In the genomic region with DNA sequence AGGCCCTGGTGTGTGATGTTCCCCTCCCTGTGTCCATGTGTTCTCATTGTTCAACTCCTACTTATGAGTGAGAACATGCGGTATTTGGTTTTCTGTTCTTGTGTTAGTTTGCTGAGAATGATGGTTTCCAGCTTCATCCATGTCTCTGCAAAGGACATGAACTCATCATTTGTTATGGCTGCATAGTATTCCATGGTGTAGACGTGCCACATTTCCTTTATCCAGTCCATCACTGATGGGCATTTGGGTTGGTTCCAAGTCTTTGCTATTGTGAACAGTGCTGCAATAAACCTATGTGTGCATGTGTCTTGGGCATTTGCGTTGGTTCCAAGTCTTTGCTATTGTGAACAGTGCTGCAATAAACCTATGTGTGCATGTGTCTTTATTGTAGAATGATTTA, we compare ENCODE assay signal across 9 cellular contexts. TPM values are rescaled to one million over a fixed set of nuclear protein-coding genes. Genes with fewer than 3 reads are reported as not detected.
"Had no signal": no experiment of that assay in that cellular context is flagged by ENCODE, and none has a peak within 500 bp of the region (broad histone marks: within the 10 kb centered on the region; RNA-seq: fewer than 3 reads in every experiment).

No MANE protein-coding gene starts in this region.

RNA-seq across cellular contexts. Expression of a gene that starts 2.7 kb away (rescaled TPM):
- total RNA-seq: LHCN-M2, MCF 10A, NCI-H460, RPMI7951, SK-MEL-5 had no signal

RNA-seq across cellular contexts. Expression of a gene that starts 43.1 kb away (rescaled TPM):
- total RNA-seq: LHCN-M2, MCF 10A, NCI-H460, OCI-LY7, PC-9, Right ventricle myocardium inferior, RPMI7951, SJCRH30, SK-MEL-5 had no signal
